In the genomic region with DNA sequence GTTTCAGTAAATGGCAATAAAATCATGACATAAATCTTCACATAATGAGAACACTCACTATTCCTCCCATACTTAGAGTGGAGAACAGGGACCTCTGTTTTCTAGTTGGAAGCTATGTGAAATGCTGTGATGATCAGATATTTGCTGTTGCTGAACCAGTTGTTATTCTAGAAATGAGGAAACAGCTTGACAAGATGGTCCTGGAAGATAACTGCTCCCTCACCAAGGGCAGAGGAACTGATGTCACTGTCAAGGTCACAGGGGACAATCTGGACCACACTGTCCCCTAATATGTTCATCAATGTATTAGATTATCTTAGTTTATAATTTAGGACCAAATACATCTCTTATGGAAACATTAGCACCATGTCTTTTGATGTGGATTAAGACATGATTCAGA, we compare ENCODE assay signal across 24 cellular contexts.
"Had no signal": no experiment of that assay in that cellular context is flagged by ENCODE, and none has a peak within 500 bp of the region (broad histone marks: within the 10 kb centered on the region; RNA-seq: fewer than 3 reads in every experiment).

No MANE protein-coding gene starts in this region.

- H3K4me1 ChIP-seq: heart left ventricle, lower lobe of right lung, thyroid gland, upper lobe of right lung had no signal

- H3K4me3 ChIP-seq: coronary artery, heart left ventricle, lower lobe of right lung, thyroid gland, upper lobe of right lung had no signal

- H3K36me3 ChIP-seq: heart left ventricle, lower lobe of right lung, thyroid gland, upper lobe of right lung had no signal

- H3K9me3 ChIP-seq: heart left ventricle, lower lobe of right lung, thyroid gland, upper lobe of right lung had no signal

- DNase-seq: activated CD4-positive, alpha-beta memory T cell treated with anti-CD3 and anti-CD28 coated beads for 36 hours; activated CD4-positive, alpha-beta T cell treated with anti-CD3 and anti-CD28 coated beads for 48 hours; activated effector memory CD4-positive, alpha-beta T cell treated with anti-CD3 and anti-CD28 coated beads, Interleukin-2, amount 50 U/mL, for 16 hours; activated naive CD4-positive, alpha-beta T cell treated with anti-CD3 and anti-CD28 coated beads, Interleukin-2, amount 10 ng/mL, durations not matched to agents 7 days and 5 days; activated T-cell treated with anti-CD3 and anti-CD28 coated beads, Interleukin-2, amount 50 U/mL, for 48 hours; amygdala; cerebellar nuclear complex; heart left ventricle; kidney; lower lobe of right lung; mesendoderm; naive B cell; nucleus accumbens; right cardiac atrium; stimulated activated CD4-positive, alpha-beta T cell treated with anti-CD3 and anti-CD28 coated beads, Interleukin-12 subunit alpha, Interleukin-12 subunit beta, amount 100 ng/mL, for 4 hours; stimulated activated CD4-positive, alpha-beta T cell treated with anti-CD3 and anti-CD28 coated beads, Interleukin-4, amount 100 ng/mL, for 4 hours; substantia nigra; T-helper 9 cell; thyroid gland; upper lobe of right lung had no signal

- ATAC-seq: heart left ventricle, left lobe of liver, lower lobe of right lung, right cardiac atrium, upper lobe of right lung had no signal

- H3K27me3 ChIP-seq: heart left ventricle, thyroid gland, upper lobe of right lung had no signal

- H3K27ac ChIP-seq: coronary artery, epithelial cell of prostate, heart left ventricle, lower lobe of right lung, parathyroid adenoma, thyroid gland, upper lobe of right lung had no signal
